1 cellular context compared by ENCODE assay signal in genomic region chr19:12987781-12988180, GRCh38.
TF ChIP-seq lines count a peak whose summit lies in the region.

No MANE protein-coding gene starts in this region.

TF ChIP-seq in H1, 55 proteins besides CTCF, POLR2A, EP300 and RAD21:
- TF ChIP-seq SP1 (IDR thresholded peaks at IDR 0.05; ENCODE audit: low read depth, low read length): no peak
- no peak for TF ChIP-seq BRCA1 (IDR thresholded peaks at IDR 0.05; ENCODE audit: low read depth, low read length)
- no peak for TF ChIP-seq FOSL1 (IDR thresholded peaks at IDR 0.05; ENCODE audit: insufficient read depth, low read depth, low read length)
- TF ChIP-seq TCF12 (IDR thresholded peaks at IDR 0.05; ENCODE audit: low read depth, low read length): no peak
- TF ChIP-seq SAP30 (IDR thresholded peaks at IDR 0.05; ENCODE audit: insufficient read depth, insufficient replicate concordance, low read length): no peak
- TF ChIP-seq SUZ12 (IDR thresholded peaks at IDR 0.05; ENCODE audit: low read length): no peak
- no peak for TF ChIP-seq JUN (IDR thresholded peaks at IDR 0.05; ENCODE audit: low read depth, low read length)
- TF ChIP-seq SIX5 (IDR thresholded peaks at IDR 0.05; ENCODE audit: low read depth, low read length): no peak
- TF ChIP-seq TAF1 (IDR thresholded peaks at IDR 0.05; ENCODE audit: low read depth, low read length): no peak
- no peak for TF ChIP-seq ATF3 (IDR thresholded peaks at IDR 0.05; ENCODE audit: insufficient read depth, low read depth, low read length)
- TF ChIP-seq CHD1 (IDR thresholded peaks at IDR 0.05; ENCODE audit: low read depth, low read length): no peak
- TF ChIP-seq GABPA (IDR thresholded peaks at IDR 0.05; ENCODE audit: borderline replicate concordance, insufficient read depth, low read length): no peak
- TF ChIP-seq HDAC2 (IDR thresholded peaks at IDR 0.05; ENCODE audit: borderline replicate concordance in 1 of 2, low read depth in 2 of 2, low read length in 2 of 2): no peak
- TF ChIP-seq CTBP2 (IDR thresholded peaks at IDR 0.05; ENCODE audit: borderline replicate concordance, insufficient read depth, insufficient read length, low read length): no peak
- TF ChIP-seq NANOG (IDR thresholded peaks at IDR 0.05; ENCODE audit: insufficient read depth, low read depth, low read length, poor library complexity, severe bottlenecking): no peak
